ENCODE assay signal across 1 cellular context in genomic region chr10:102394801-102395676, GRCh38.
TF ChIP-seq lines count a peak whose summit lies in the region.

No MANE protein-coding gene starts in this region.

TF ChIP-seq in HepG2, 621 proteins besides CTCF, POLR2A, EP300 and RAD21 (continued from another document and continues in another):
- no peak for TF ChIP-seq TBL1XR1 (IDR thresholded peaks at IDR 0.05; ENCODE audit: borderline replicate concordance, low read length, partially characterized antibody)
- TF ChIP-seq KLF11 (CRISPR knock-in tag; IDR thresholded peaks at IDR 0.05), result no peak
- TF ChIP-seq ZNF660 (CRISPR knock-in tag; IDR thresholded peaks at IDR 0.05; ENCODE audit: borderline replicate concordance, low read depth), result no peak
- TF ChIP-seq ELK4 (CRISPR knock-in tag; IDR thresholded peaks at IDR 0.05; ENCODE audit: borderline replicate concordance), result no peak
- TF ChIP-seq POLR2AphosphoS2 (IDR thresholded peaks at IDR 0.05; ENCODE audit: low read depth, low read length), result no peak
- TF ChIP-seq ONECUT2 (CRISPR knock-in tag; IDR thresholded peaks at IDR 0.05), result no peak
- no peak for TF ChIP-seq ZFP37 (CRISPR knock-in tag; IDR thresholded peaks at IDR 0.05; ENCODE audit: borderline replicate concordance)
- no peak for TF ChIP-seq ZNF7 (CRISPR knock-in tag; IDR thresholded peaks at IDR 0.05)
- no peak; the same call in 1 of the 2 replicates for TF ChIP-seq ZBED4 (CRISPR knock-in tag; IDR thresholded peaks at IDR 0.05; ENCODE audit: borderline replicate concordance)
- TF ChIP-seq PPARG (CRISPR knock-in tag; conservative IDR thresholded peaks at IDR 0.05), result no peak
- TF ChIP-seq ZNF367 (CRISPR knock-in tag; IDR thresholded peaks at IDR 0.05; ENCODE audit: borderline replicate concordance), result no peak
- TF ChIP-seq ZBTB21 (CRISPR knock-in tag; IDR thresholded peaks at IDR 0.05), result no peak
- no peak for TF ChIP-seq ZNF879 (CRISPR knock-in tag; IDR thresholded peaks at IDR 0.05)
- TF ChIP-seq POGZ (CRISPR knock-in tag; IDR thresholded peaks at IDR 0.05), result 0 out of 2 replicates have a peak, but pooled peaks have one; percentile 33
- TF ChIP-seq ZFP1 (CRISPR knock-in tag; IDR thresholded peaks at IDR 0.05), result no peak
- no peak for TF ChIP-seq SKIL (CRISPR knock-in tag; IDR thresholded peaks at IDR 0.05; ENCODE audit: borderline replicate concordance)
- TF ChIP-seq GZF1 (CRISPR knock-in tag; IDR thresholded peaks at IDR 0.05), result no peak
- TF ChIP-seq ZNF510 (CRISPR knock-in tag; IDR thresholded peaks at IDR 0.05; ENCODE audit: low read depth), result no peak
- peak; percentile 32; the same call in 1 of the 2 replicates for TF ChIP-seq ZNF333 (CRISPR knock-in tag; IDR thresholded peaks at IDR 0.05; ENCODE audit: borderline replicate concordance)
- TF ChIP-seq RBAK (CRISPR knock-in tag; IDR thresholded peaks at IDR 0.05), result no peak
- no peak for TF ChIP-seq ZNF709 (CRISPR knock-in tag; IDR thresholded peaks at IDR 0.05)
- no peak for TF ChIP-seq ATM (IDR thresholded peaks at IDR 0.05; ENCODE audit: borderline replicate concordance)
- no peak for TF ChIP-seq MYC (CRISPR knock-in tag; IDR thresholded peaks at IDR 0.05; ENCODE audit: borderline replicate concordance)
- TF ChIP-seq BCL6 (CRISPR knock-in tag; IDR thresholded peaks at IDR 0.05), result no peak
- TF ChIP-seq ARHGAP35 (CRISPR knock-in tag; IDR thresholded peaks at IDR 0.05; ENCODE audit: borderline replicate concordance), result no peak
- no peak for TF ChIP-seq PAX8 (CRISPR knock-in tag; IDR thresholded peaks at IDR 0.05; ENCODE audit: borderline replicate concordance)
- no peak for TF ChIP-seq LCORL (IDR thresholded peaks at IDR 0.05)
- peak; percentile 31; the same call in 1 of the 2 replicates for TF ChIP-seq LCORL (CRISPR knock-in tag; IDR thresholded peaks at IDR 0.05)
- no peak for TF ChIP-seq ZNF354B (CRISPR knock-in tag; IDR thresholded peaks at IDR 0.05)
- TF ChIP-seq CEBPZ (IDR thresholded peaks at IDR 0.05; ENCODE audit: low read length), result no peak
- no peak for TF ChIP-seq MBD4 (IDR thresholded peaks at IDR 0.05; ENCODE audit: borderline replicate concordance, low read length)
- no peak for TF ChIP-seq RORA (CRISPR knock-in tag; IDR thresholded peaks at IDR 0.05)
- no peak for TF ChIP-seq ZNF678 (CRISPR knock-in tag; IDR thresholded peaks at IDR 0.05)
- no peak for TF ChIP-seq ZNF138 (CRISPR knock-in tag; IDR thresholded peaks at IDR 0.05; ENCODE audit: low read depth)
- TF ChIP-seq ZBTB7B (CRISPR knock-in tag; IDR thresholded peaks at IDR 0.05), result peak; percentile 32; the same call in 1 of the 2 replicates
- 0 out of 2 replicates have a peak, but pooled peaks have one; percentile 43 for TF ChIP-seq ZNF766 (CRISPR knock-in tag; IDR thresholded peaks at IDR 0.05; ENCODE audit: borderline replicate concordance)
- no peak for TF ChIP-seq ZNF543 (CRISPR knock-in tag; IDR thresholded peaks at IDR 0.05)
- TF ChIP-seq EZH2 (conservative IDR thresholded peaks at IDR 0.05; ENCODE audit: low read depth, low read length), result no peak
- no peak for TF ChIP-seq ZNF782 (CRISPR knock-in tag; IDR thresholded peaks at IDR 0.05; ENCODE audit: borderline replicate concordance)
- TF ChIP-seq RELA (CRISPR knock-in tag; IDR thresholded peaks at IDR 0.05), result peak; percentile 65; the same call in 1 of the 2 replicates
- no peak for TF ChIP-seq ZNF749 (CRISPR knock-in tag; IDR thresholded peaks at IDR 0.05; ENCODE audit: borderline replicate concordance)
- no peak for TF ChIP-seq TEAD2 (CRISPR knock-in tag; IDR thresholded peaks at IDR 0.05)
- TF ChIP-seq ZNF614 (CRISPR knock-in tag; IDR thresholded peaks at IDR 0.05; ENCODE audit: borderline replicate concordance), result no peak
- no peak for TF ChIP-seq SMAD1 (CRISPR knock-in tag; IDR thresholded peaks at IDR 0.05; ENCODE audit: borderline replicate concordance, low read depth)
- TF ChIP-seq SKI (IDR thresholded peaks at IDR 0.05; ENCODE audit: partially characterized antibody), result no peak
- no peak for TF ChIP-seq ZBTB1 (CRISPR knock-in tag; IDR thresholded peaks at IDR 0.05; ENCODE audit: borderline replicate concordance)
- TF ChIP-seq MZF1 (CRISPR knock-in tag; IDR thresholded peaks at IDR 0.05; ENCODE audit: borderline replicate concordance), result no peak
- no peak for TF ChIP-seq ZNF496 (CRISPR knock-in tag; IDR thresholded peaks at IDR 0.05; ENCODE audit: insufficient replicate concordance)
- TF ChIP-seq SRSF1 (optimal IDR thresholded peaks at IDR 0.05; ENCODE audit: low read depth, low read length), result no peak
- no peak for TF ChIP-seq HMG20A (CRISPR knock-in tag; IDR thresholded peaks at IDR 0.05; ENCODE audit: borderline replicate concordance)
- no peak for TF ChIP-seq STAG1 (CRISPR knock-in tag; IDR thresholded peaks at IDR 0.05)
- no peak for TF ChIP-seq FOXO4 (CRISPR knock-in tag; conservative IDR thresholded peaks at IDR 0.05)
- no peak for TF ChIP-seq JUND (CRISPR knock-in tag; IDR thresholded peaks at IDR 0.05)
- TF ChIP-seq ZMYM2 (CRISPR knock-in tag; IDR thresholded peaks at IDR 0.05), result no peak
- TF ChIP-seq GABPA (IDR thresholded peaks at IDR 0.05; ENCODE audit: low read depth, low read length), result no peak
- TF ChIP-seq GABPA (CRISPR knock-in tag; IDR thresholded peaks at IDR 0.05; ENCODE audit: low read depth), result peak; percentile 83
- TF ChIP-seq CENPBD1 (CRISPR knock-in tag; IDR thresholded peaks at IDR 0.05; ENCODE audit: borderline replicate concordance, low read depth), result no peak
- TF ChIP-seq ZZZ3 (CRISPR knock-in tag; IDR thresholded peaks at IDR 0.05; ENCODE audit: borderline replicate concordance), result no peak
- no peak for TF ChIP-seq IRF1 (CRISPR knock-in tag; IDR thresholded peaks at IDR 0.05; ENCODE audit: low read depth)
- no peak for TF ChIP-seq ZNF20 (CRISPR knock-in tag; IDR thresholded peaks at IDR 0.05)
- TF ChIP-seq ZEB1 (IDR thresholded peaks at IDR 0.05; ENCODE audit: insufficient replicate concordance, low read depth), result no peak
- TF ChIP-seq ZNF777 (CRISPR knock-in tag; IDR thresholded peaks at IDR 0.05), result peak; percentile 82
- no peak for TF ChIP-seq NKX3-1 (CRISPR knock-in tag; IDR thresholded peaks at IDR 0.05)
- TF ChIP-seq ZNF260 (CRISPR knock-in tag; IDR thresholded peaks at IDR 0.05; ENCODE audit: borderline replicate concordance, low read depth), result no peak
- no peak for TF ChIP-seq KAT7 (CRISPR knock-in tag; IDR thresholded peaks at IDR 0.05; ENCODE audit: borderline replicate concordance)
- TF ChIP-seq HNF4G (IDR thresholded peaks at IDR 0.05; ENCODE audit: borderline replicate concordance, low read depth, low read length), result no peak
- no peak for TF ChIP-seq HNF4G (CRISPR knock-in tag; IDR thresholded peaks at IDR 0.05; ENCODE audit: borderline replicate concordance, low read depth)
- TF ChIP-seq RBM22 (optimal IDR thresholded peaks at IDR 0.05; ENCODE audit: low read length), result no peak
- TF ChIP-seq DR1 (CRISPR knock-in tag; IDR thresholded peaks at IDR 0.05), result no peak
- TF ChIP-seq THAP11 (CRISPR knock-in tag; IDR thresholded peaks at IDR 0.05), result peak; percentile 33; the same call in 1 of the 2 replicates
- TF ChIP-seq ELF3 (CRISPR knock-in tag; IDR thresholded peaks at IDR 0.05), result no peak; the same call in 1 of the 2 replicates
